13 cellular contexts compared by ENCODE assay signal in genomic region chr14:64841121-64841611, GRCh38. TPM values are rescaled to one million over a fixed set of nuclear protein-coding genes. Genes with fewer than 3 reads are reported as not detected.
DNase-seq lines count a peak whose midpoint lies in the region; ATAC-seq and TF ChIP-seq lines count a peak whose summit lies in the region.
"Had no signal": no experiment of that assay in that cellular context is flagged by ENCODE, and none has a peak within 500 bp of the region (broad histone marks: within the 10 kb centered on the region; RNA-seq: fewer than 3 reads in every experiment).

No MANE protein-coding gene starts in this region.

- no peaks in the 10 kb centered on the region for H3K9me3 ChIP-seq in lower lobe of right lung
- H3K9me3 ChIP-seq: testis had no signal

- TF ChIP-seq CTCF in AG09319 (IDR thresholded peaks at IDR 0.05; ENCODE audit: low read depth, low read length) (peak; percentile 41), lower lobe of right lung (IDR thresholded peaks at IDR 0.05) (no peak)

- intact Hi-C loops in lower lobe of right lung (cut with DNase I), result no loop called here

- DNase-seq in AG09319 (ENCODE audit: extremely low read depth, low read depth), result peak; percentile 11
- DNase-seq in LoVo (ENCODE audit: low spot score), result peak; percentile 81
- peak; percentile 9 for DNase-seq in dermis blood vessel endothelial cell
- DNase-seq in lower lobe of right lung, result no peak
- DNase-seq in activated CD8-positive, alpha-beta memory T cell treated with anti-CD3 and anti-CD28 coated beads, Interleukin-2, amount 50 U/mL, for 48 hours, result no peak
- DNase-seq in NCI-H1417 (lab: John Stamatoyannopoulos, UW), result no peak
- DNase-seq: activated CD4-positive, alpha-beta T cell treated with anti-CD3 and anti-CD28 coated beads for 1 hour; COR-L47; dorsolateral prefrontal cortex; retina; testis had no signal

- H3K4me1 ChIP-seq in lower lobe of right lung, result no peaks in the 10 kb centered on the region
- H3K4me1 ChIP-seq: testis had no signal

- no peak overlapping the region for H3K27ac ChIP-seq in lower lobe of right lung
- H3K27ac ChIP-seq: dorsolateral prefrontal cortex, testis had no signal

- H3K27me3 ChIP-seq in lower lobe of right lung (ENCODE audit: low read depth), result peaks cover 17% of the 10 kb centered on the region
- H3K27me3 ChIP-seq: testis had no signal

- no peaks in the 10 kb centered on the region for H3K36me3 ChIP-seq in lower lobe of right lung

- no peak overlapping the region for H3K4me3 ChIP-seq in lower lobe of right lung
- H3K4me3 ChIP-seq: dorsolateral prefrontal cortex, testis had no signal

- ATAC-seq in lower lobe of right lung (peak; percentile 38 to 54), GM18861 (IDR thresholded peaks at IDR 0.05; ENCODE audit: unreplicated experiment) (no peak), HG02642 (IDR thresholded peaks at IDR 0.05; ENCODE audit: poor library complexity, unreplicated experiment) (no peak)

RNA-seq across cellular contexts. Expression of gene SPTB, which starts 38.5 kb away (rescaled TPM):
- total RNA-seq in dermis blood vessel endothelial cell (under 0.01 and 0.05 TPM in 2 replicates), lower lobe of right lung (2.5 TPM)

Comparison
In these comparisons a context has a peak if more than half of its experiments do, and no peak if none do; other contexts are left out.
1. DNase-seq: peak in AG09319 (single experiment), LoVo (single experiment) and dermis blood vessel endothelial cell (single experiment); none in lower lobe of right lung (single experiment), activated CD8-positive, alpha-beta memory T cell treated with anti-CD3 and anti-CD28 coated beads, Interleukin-2, amount 50 U/mL, for 48 hours (single experiment) and NCI-H1417 (0 of 3).
2. ATAC-seq: peak in lower lobe of right lung (2 of 2); none in GM18861 (single experiment) and HG02642 (single experiment).